In the genomic region with DNA sequence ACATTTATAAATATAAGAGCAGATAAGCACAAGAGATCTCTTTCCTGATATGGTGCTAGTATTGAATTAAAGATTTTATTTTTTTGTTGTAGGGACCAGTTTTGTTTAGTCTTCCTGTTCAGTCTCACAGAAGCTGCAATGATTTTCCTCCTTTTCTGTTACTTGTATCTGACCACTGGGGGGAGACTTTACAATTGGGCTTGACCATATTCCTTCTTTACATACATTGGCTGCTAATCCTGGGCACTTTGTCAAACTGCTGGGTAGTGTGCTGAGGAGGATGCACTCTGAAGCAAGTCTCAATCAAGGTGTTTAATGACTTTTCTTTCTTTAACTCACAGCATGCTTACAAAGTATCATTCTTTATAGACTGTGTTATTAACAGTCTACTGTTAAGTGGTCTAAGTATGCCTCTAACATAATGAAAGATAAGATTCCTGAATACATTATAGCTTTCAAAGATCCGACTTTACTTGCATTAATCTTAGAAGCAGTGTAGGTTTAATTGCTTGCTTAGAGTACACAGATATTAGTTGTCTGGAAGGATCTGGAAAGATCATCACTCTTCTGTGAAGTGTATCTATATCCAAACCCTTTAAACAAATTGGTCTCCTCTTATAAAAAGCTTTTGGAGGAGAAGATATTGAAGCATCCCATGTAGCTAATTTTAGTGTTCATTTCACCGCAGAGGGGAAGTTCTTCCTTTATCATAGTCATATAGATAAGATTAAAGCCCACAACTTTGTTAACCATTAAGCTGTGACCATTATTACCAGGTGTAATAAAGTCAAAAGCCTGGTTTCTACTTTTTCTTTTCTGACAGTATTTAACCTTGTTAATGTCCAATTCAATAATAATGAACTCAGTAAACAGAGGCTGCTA, we compare ENCODE assay signal across 8 cellular contexts. TPM values are rescaled to one million over a fixed set of nuclear protein-coding genes. Genes with fewer than 3 reads are reported as not detected.
DNase-seq lines count a peak whose midpoint lies in the region; ATAC-seq, FAIRE-seq and TF ChIP-seq lines count a peak whose summit lies in the region.

No MANE protein-coding gene starts in this region.

- H3K4me1 ChIP-seq in BLaER1 (peaks cover 53% of the 10 kb centered on the region), upper lobe of right lung (peaks cover 13% of the 10 kb centered on the region)

- FAIRE-seq in GM18507 (lab: Jason Lieb, UNC): peak; percentile 98

- no peak overlapping the region for H3K9ac ChIP-seq in BLaER1

- H3K36me3 ChIP-seq in BLaER1: no peaks in the 10 kb centered on the region
- no peaks in the 10 kb centered on the region for H3K36me3 ChIP-seq in upper lobe of right lung

- no peaks in the 10 kb centered on the region for H3K9me3 ChIP-seq in BLaER1
- H3K9me3 ChIP-seq in upper lobe of right lung: no peaks in the 10 kb centered on the region

- ATAC-seq in HG03378 (IDR thresholded peaks at IDR 0.05; ENCODE audit: unreplicated experiment) (peak; percentile 36), upper lobe of right lung (peak; percentile 32), esophagus mucosa (no peak)

- no peak overlapping the region for H3K4me3 ChIP-seq in BLaER1
- H3K4me3 ChIP-seq in upper lobe of right lung: no peak overlapping the region

- H3K27ac ChIP-seq in BLaER1: no peak overlapping the region
- no peak overlapping the region for H3K27ac ChIP-seq in upper lobe of right lung

- peak overlapping the region; percentile 86 for H3K4me2 ChIP-seq in BLaER1

- H4K20me1 ChIP-seq in BLaER1: peaks cover 76% of the 10 kb centered on the region

- no peak for DNase-seq in GM18507 (ENCODE audit: extremely low spot score, insufficient read length, low read depth)
- DNase-seq in NCI-H345 treated with DMSO at 0.1 percent for 48 hours (lab: John Stamatoyannopoulos, UW; ENCODE audit: unreplicated experiment): peak; percentile 58
- peak; percentile 72 for DNase-seq in amniotic epithelial cell (ENCODE audit: low read depth)
- DNase-seq in iris pigment epithelial cell (ENCODE audit: low read depth): peak; percentile 80
- DNase-seq in upper lobe of right lung: no peak

- intact Hi-C loops in upper lobe of right lung (cut with DNase I): no loop called here

- peak; percentile 57 for TF ChIP-seq CTCF in upper lobe of right lung (IDR thresholded peaks at IDR 0.05)

- H3K27me3 ChIP-seq in BLaER1: peaks cover 3% of the 10 kb centered on the region; the same call in 1 of the 2 replicates
- no peaks in the 10 kb centered on the region for H3K27me3 ChIP-seq in upper lobe of right lung

RNA-seq across cellular contexts. Expression of a gene that starts 3.2 kb away (rescaled TPM):
- 15.6 TPM for total RNA-seq in upper lobe of right lung
- total RNA-seq in esophagus mucosa: 12.8 TPM

Comparison
In these comparisons a context has a peak if more than half of its experiments do, and no peak if none do; other contexts are left out.
1. DNase-seq: peak in NCI-H345 treated with DMSO at 0.1 percent for 48 hours (single experiment), amniotic epithelial cell (single experiment) and iris pigment epithelial cell (single experiment); none in GM18507 (single experiment) and upper lobe of right lung (single experiment).